Comparison of ENCODE assay signal across 10 cellular contexts in genomic region chr3:196774845-196775422, GRCh38. TPM values are rescaled to one million over a fixed set of nuclear protein-coding genes. Genes with fewer than 3 reads are reported as not detected.
DNase-seq lines count a peak whose midpoint lies in the region; ATAC-seq, FAIRE-seq and TF ChIP-seq lines count a peak whose summit lies in the region.
"Had no signal": no experiment of that assay in that cellular context is flagged by ENCODE, and none has a peak within 500 bp of the region (broad histone marks: within the 10 kb centered on the region; RNA-seq: fewer than 3 reads in every experiment).

No MANE protein-coding gene starts in this region.

- H3K36me3 Mint-ChIP-seq in stimulated activated naive CD8-positive, alpha-beta T cell treated with anti-CD3 and anti-CD28 coated beads, Interleukin-15, Interleukin-2, amounts not matched to agents 100 ng/mL and 50 ng/mL, for 24 hours (ENCODE audit: low read depth), result peaks cover 30% of the 10 kb centered on the region

- no peak for DNase-seq in stimulated activated naive CD8-positive, alpha-beta T cell treated with anti-CD3 and anti-CD28 coated beads, Interleukin-15, Interleukin-2, amounts not matched to agents 100 U/mL and 50 U/mL, for 24 hours
- no peak for DNase-seq in K562 (ENCODE audit: extremely low read depth in 1 of 4, low spot score in 3 of 4)
- peak; percentile 35 for DNase-seq in keratinocyte (ENCODE audit: low read depth, low spot score)
- no peak for DNase-seq in neuronal stem cell (ENCODE audit: low spot score)
- DNase-seq: NCI-H446; stimulated activated CD4-positive, alpha-beta T cell treated with anti-CD3 and anti-CD28 coated beads, Interleukin-12 subunit alpha, Interleukin-12 subunit beta, amount 100 ng/mL, for 4 hours had no signal

- H3K18ac ChIP-seq in neuronal stem cell (ENCODE audit: low read length), result no peak overlapping the region

- peaks cover 4% of the 10 kb centered on the region for H3K79me1 ChIP-seq in neuronal stem cell (ENCODE audit: low read depth, low read length)

- H3K9me3 Mint-ChIP-seq in stimulated activated naive CD8-positive, alpha-beta T cell treated with anti-CD3 and anti-CD28 coated beads, Interleukin-15, Interleukin-2, amounts not matched to agents 100 ng/mL and 50 ng/mL, for 24 hours, result peaks cover 2% of the 10 kb centered on the region

- no peak overlapping the region for H3K14ac ChIP-seq in neuronal stem cell (ENCODE audit: low read length)

- H3K4me3 Mint-ChIP-seq in stimulated activated naive CD8-positive, alpha-beta T cell treated with anti-CD3 and anti-CD28 coated beads, Interleukin-15, Interleukin-2, amounts not matched to agents 100 ng/mL and 50 ng/mL, for 24 hours, result no peak overlapping the region

- no peak for TF ChIP-seq CTCF in K562 (IDR thresholded peaks at IDR 0.05 in 2 of 3, conservative IDR thresholded peaks at IDR 0.05 in 1 of 3; ENCODE audit: insufficient read depth in 2 of 3, low read depth in 1 of 3, low read length in 3 of 3)
- TF ChIP-seq CTCF in keratinocyte (optimal IDR thresholded peaks at IDR 0.05 in 1 of 3, IDR thresholded peaks at IDR 0.05 in 1 of 3, conservative IDR thresholded peaks at IDR 0.05 in 1 of 3; ENCODE audit: extremely low read depth in 1 of 3, insufficient read depth in 2 of 3, low read length in 3 of 3), result no peak

- TF ChIP-seq EP300 in K562 (IDR thresholded peaks at IDR 0.05; ENCODE audit: low read length), result no peak

- no peaks in the 10 kb centered on the region for H3K9me1 ChIP-seq in K562 (ENCODE audit: control insufficient read depth, insufficient read depth, low read length)
- no peaks in the 10 kb centered on the region for H3K9me1 ChIP-seq in keratinocyte (ENCODE audit: control insufficient read depth, extremely low read depth, insufficient read depth, low read length)

- H3K27me3 Mint-ChIP-seq in stimulated activated naive CD8-positive, alpha-beta T cell treated with anti-CD3 and anti-CD28 coated beads, Interleukin-15, Interleukin-2, amounts not matched to agents 100 ng/mL and 50 ng/mL, for 24 hours, result no peaks in the 10 kb centered on the region

- no peak overlapping the region for H4K8ac ChIP-seq in neuronal stem cell (ENCODE audit: low read depth, low read length)

- H2BK120ac ChIP-seq in neuronal stem cell (ENCODE audit: low read depth, low read length), result no peak overlapping the region

- no peak for ATAC-seq in stimulated activated naive CD8-positive, alpha-beta T cell treated with anti-CD3 and anti-CD28 coated beads, Interleukin-15, Interleukin-2, amounts not matched to agents 100 U/mL and 50 U/mL, for 24 hours
- ATAC-seq in K562, result no peak
- ATAC-seq in HG03460 (IDR thresholded peaks at IDR 0.05; ENCODE audit: unreplicated experiment), result no peak
- ATAC-seq in HG02870 (IDR thresholded peaks at IDR 0.05; ENCODE audit: unreplicated experiment), result no peak
- no peak for ATAC-seq in GM19395 (IDR thresholded peaks at IDR 0.05; ENCODE audit: unreplicated experiment)

- H3K4ac ChIP-seq in neuronal stem cell (ENCODE audit: low read length), result no peak overlapping the region

- WGBS in K562 (ENCODE audit: insufficient coverage, low coverage, missing lambda C conversion rate), result 97% methylated on average over 6 of the region's 6 CpGs
- WGBS in neuronal stem cell (ENCODE audit: extremely low coverage in 2 of 2, insufficient read length in 2 of 2, insufficient replicate concordance in 1 of 2), 2 donors, result no CpG with 5 or more reads among the region's 6 CpGs

- H3K4me1 ChIP-seq in K562 (replicated peaks in 1 of 2; ENCODE audit: control insufficient read depth in 2 of 2, insufficient read depth in 2 of 2, low read length in 2 of 2) (no peaks in the 10 kb centered on the region), keratinocyte (ENCODE audit: control insufficient read depth, extremely low read depth, insufficient read depth, low read length) (peaks cover 41% of the 10 kb centered on the region), neuronal stem cell (ENCODE audit: control insufficient read depth in 2 of 2, insufficient read depth in 1 of 2, low read depth in 1 of 2, low read length in 2 of 2) (peaks cover 0 to 3% of the 10 kb centered on the region in 2 donors)

- CTCF ChIA-PET in K562 (lab: Yijun Ruan, JAX; ENCODE audit: low intra/inter-chr PET ratio), result no interaction called here

- FAIRE-seq in K562 (lab: Jason Lieb, UNC) (no peak), keratinocyte (lab: Jason Lieb, UNC) (no peak)

- POLR2A ChIA-PET in K562 (lab: Yijun Ruan, JAX), result no interaction called here

- no peak overlapping the region for H3K23ac ChIP-seq in neuronal stem cell (ENCODE audit: low read depth, low read length, poor library complexity)

- H2BK5ac ChIP-seq in neuronal stem cell (ENCODE audit: low read length), result no peak overlapping the region

- no peak overlapping the region for H2AK5ac ChIP-seq in neuronal stem cell (ENCODE audit: low read depth, low read length)

- H3K27ac ChIP-seq in K562 (ENCODE audit: extremely low read depth, low read depth, low read length), result no peak overlapping the region
- peak overlapping the region; percentile 83 for H3K27ac ChIP-seq in keratinocyte (ENCODE audit: control insufficient read depth, insufficient read depth, low read length)
- H3K27ac ChIP-seq in neuronal stem cell (replicated peaks; ENCODE audit: low read length), result no peak overlapping the region

- H3K4me3 ChIP-seq in K562 (no peak overlapping the region), keratinocyte (ENCODE audit: control insufficient read depth in 2 of 3, extremely low read depth in 1 of 3, insufficient read depth in 2 of 3, low read depth in 1 of 3, low read length in 3 of 3) (peak overlapping the region in 1 of 3 experiments; percentile 4), neuronal stem cell (ENCODE audit: low read length in 2 of 2) (no peak overlapping the region)

- peak overlapping the region; percentile 32 for H3K27ac Mint-ChIP-seq in stimulated activated naive CD8-positive, alpha-beta T cell treated with anti-CD3 and anti-CD28 coated beads, Interleukin-15, Interleukin-2, amounts not matched to agents 100 ng/mL and 50 ng/mL, for 24 hours

- peaks cover 75% of the 10 kb centered on the region for H3K4me1 Mint-ChIP-seq in stimulated activated naive CD8-positive, alpha-beta T cell treated with anti-CD3 and anti-CD28 coated beads, Interleukin-15, Interleukin-2, amounts not matched to agents 100 ng/mL and 50 ng/mL, for 24 hours (ENCODE audit: low read depth)

- H4K20me1 ChIP-seq in K562 (replicated peaks; ENCODE audit: control insufficient read depth, insufficient read depth, low read length) (no peaks in the 10 kb centered on the region), keratinocyte (ENCODE audit: control insufficient read depth, extremely low read depth, insufficient read depth, low read length) (peaks cover 2% of the 10 kb centered on the region)

- TF ChIP-seq RAD21 in K562 (CRISPR knock-in tag; conservative IDR thresholded peaks at IDR 0.05 in 1 of 2, IDR thresholded peaks at IDR 0.05 in 1 of 2), result no peak

- dilution Hi-C loops in keratinocyte (cut with MboI; ENCODE audit: extremely low pct_ligation_motif_present, low sequenced_read_pairs), result no loop called here

- TF ChIP-seq POLR2A in K562 (conservative IDR thresholded peaks at IDR 0.05), result no peak

- BruUV-seq in K562 (replicated peaks; lab: Mats Ljungman, UMichigan), result no TSS peak

- H2BK12ac ChIP-seq in neuronal stem cell (ENCODE audit: low read length), result no peak overlapping the region

- no peak overlapping the region for H3K4me2 ChIP-seq in K562 (ENCODE audit: insufficient read depth, low read length)
- H3K4me2 ChIP-seq in keratinocyte (ENCODE audit: control insufficient read depth, extremely low read depth, insufficient read depth, low read depth, low read length), result peak overlapping the region; percentile 74
- H3K4me2 ChIP-seq in neuronal stem cell (ENCODE audit: insufficient read depth, low read length, poor library complexity, severe bottlenecking), result no peak overlapping the region

- intact Hi-C loops in K562 (cut with micrococcal nuclease), result no loop called here

- H3K79me2 ChIP-seq in K562 (ENCODE audit: control insufficient read depth, insufficient read depth, low read length), result peaks cover 95% of the 10 kb centered on the region
- peaks cover 73% of the 10 kb centered on the region for H3K79me2 ChIP-seq in keratinocyte (ENCODE audit: control insufficient read depth, insufficient read depth, low read length)

- no peak overlapping the region for H4K91ac ChIP-seq in neuronal stem cell (ENCODE audit: low read depth, low read length, poor library complexity)

- H3K27me3 ChIP-seq in K562 (ENCODE audit: control insufficient read depth in 2 of 2, insufficient read depth in 2 of 2, low read length in 2 of 2), result no peaks in the 10 kb centered on the region
- H3K27me3 ChIP-seq in keratinocyte (ENCODE audit: control insufficient read depth, extremely low read depth, insufficient read depth, low read length), result no peaks in the 10 kb centered on the region
- H3K27me3 ChIP-seq in neuronal stem cell (ENCODE audit: control insufficient read depth in 3 of 3, insufficient read depth in 3 of 3, low read depth in 1 of 3, low read length in 3 of 3), result no peaks in the 10 kb centered on the region

- H3K36me3 ChIP-seq in K562 (ENCODE audit: control insufficient read depth, insufficient read depth, low read length), result peaks cover 22% of the 10 kb centered on the region; the same call in 2 of the 3 replicates
- H3K36me3 ChIP-seq in keratinocyte (ENCODE audit: control insufficient read depth in 2 of 2, extremely low read depth in 1 of 2, insufficient read depth in 2 of 2, low read length in 2 of 2), result peaks cover 0 to 6% of the 10 kb centered on the region in 2 experiments
- peaks cover 5 to 39% of the 10 kb centered on the region in 2 donors for H3K36me3 ChIP-seq in neuronal stem cell (replicated peaks in 1 of 2; ENCODE audit: control insufficient read depth in 2 of 2, insufficient read depth in 2 of 2, low read length in 2 of 2)

- H2AFZ ChIP-seq in K562 (ENCODE audit: low read depth, low read length) (no peak overlapping the region), keratinocyte (ENCODE audit: control insufficient read depth, low read length) (no peak overlapping the region), neuronal stem cell (ENCODE audit: low read length) (no peak overlapping the region)

- H2BK15ac ChIP-seq in neuronal stem cell (ENCODE audit: low read length), result no peak overlapping the region

- in situ Hi-C loops in K562 (cut with MboI), result no loop called here

- H3K9me3 ChIP-seq in K562 (replicated peaks; ENCODE audit: control insufficient read depth, insufficient read depth, low read depth, low read length) (peaks cover 10% of the 10 kb centered on the region), keratinocyte (ENCODE audit: control insufficient read depth, low read depth, low read length) (peaks cover 2% of the 10 kb centered on the region), neuronal stem cell (replicated peaks in 1 of 2; ENCODE audit: control insufficient read depth in 2 of 2, insufficient read depth in 1 of 2, low read depth in 1 of 2, low read length in 2 of 2) (peaks cover 6 to 19% of the 10 kb centered on the region in 2 donors)

- H3K9ac ChIP-seq in K562 (ENCODE audit: insufficient read depth in 1 of 2, low read depth in 2 of 2, low read length in 2 of 2), result no peak overlapping the region
- peak overlapping the region; percentile 24 for H3K9ac ChIP-seq in keratinocyte (ENCODE audit: control insufficient read depth, extremely low read depth, insufficient read depth, low read length)
- no peak overlapping the region for H3K9ac ChIP-seq in neuronal stem cell (ENCODE audit: low read depth, low read length, poor library complexity)

RNA-seq across cellular contexts. Expression of gene PAK2, which starts 35.3 kb away (rescaled TPM):
- 19.6 and 55.8 TPM in 2 replicates for total RNA-seq in K562 (2011; cell fraction: chromatin; rRNA removed; ENCODE audit: low replicate concordance)
- total RNA-seq in K562 (2011; cell fraction: nucleolus; rRNA removed), result 12.2 and 16.4 TPM in 2 replicates
- total RNA-seq in K562 (2011; cell fraction: nucleoplasm; rRNA removed), result 19.9 and 25.7 TPM in 2 replicates
- total RNA-seq in K562 (2014; rRNA removed), result 19.8 and 24.6 TPM in 2 replicates
- 35.9 and 39.9 TPM in 2 replicates for total RNA-seq in K562 (2014; rRNA removed; fragmentation: Illumina TruSeq; extraction: Trizol)
- 35.7 and 35.8 TPM in 2 replicates for total RNA-seq in K562 (2015; rRNA removed; fragmentation: Illumina TruSeq; extraction: Trizol)
- 72.4 and 72.7 TPM in 2 replicates for total RNA-seq in K562 (2021)
- polyA plus RNA-seq in K562 (2011; rRNA removed), result 56.4 and 61.8 TPM in 2 replicates
- 23.9 and 40.1 TPM in 2 replicates for polyA plus RNA-seq in K562 (2011; cell fraction: cytosol; rRNA removed)
- 11.1 and 11.9 TPM in 2 replicates for polyA plus RNA-seq in K562 (2011; cell fraction: nucleus; rRNA removed)
- polyA plus RNA-seq in K562 (2012), result 35.3 and 75.5 TPM in 2 replicates
- 58.7 and 68.4 TPM in 2 replicates for polyA plus RNA-seq in K562 (2014; fragmentation: Illumina TruSeq; extraction: Trizol)
- 10 to 100 TPM; 13.2 to 18.6 TPM for polyA plus RNA-seq in K562 (2014; fragmentation: Nextera tagmentation; extraction: Ambion mirVana)
- polyA plus RNA-seq in K562 (2014; rRNA removed), result 26.6 and 26.7 TPM in 2 replicates
- polyA minus RNA-seq in K562 (2011; rRNA and poly(A)+ RNA removed), result 183 and 200 TPM in 2 replicates
- 88.9 and 95.5 TPM in 2 replicates for polyA minus RNA-seq in K562 (2011; cell fraction: cytosol; rRNA and poly(A)+ RNA removed)
- 3.8 and 14.6 TPM in 2 replicates for polyA minus RNA-seq in K562 (2011; cell fraction: nucleus; rRNA and poly(A)+ RNA removed)
- polyA plus RNA-seq in keratinocyte, result 37.2 to 59.4 TPM (median 52.3 TPM) in 3 replicates
- 38.4 TPM for polyA plus RNA-seq in keratinocyte (2011; ENCODE audit: low read depth)
- 51.8 and 77.0 TPM in 2 replicates for polyA plus RNA-seq in keratinocyte (2011; cell fraction: cytosol; rRNA removed)
- polyA plus RNA-seq in keratinocyte (2011; cell fraction: nucleus; rRNA removed), result 51.8 and 58.4 TPM in 2 replicates
- 43.4 and 75.9 TPM in 2 replicates for polyA plus RNA-seq in keratinocyte (2012; ENCODE audit: low replicate concordance)
- polyA minus RNA-seq in keratinocyte, result 72.5 to 135 TPM (median 133 TPM) in 3 replicates
- polyA minus RNA-seq in keratinocyte (2011; cell fraction: cytosol; rRNA and poly(A)+ RNA removed), result 96.3 TPM
- polyA minus RNA-seq in keratinocyte (2011; cell fraction: nucleus; rRNA and poly(A)+ RNA removed), result 51.2 and 113 TPM in 2 replicates
- 42.9 TPM for polyA plus RNA-seq in neuronal stem cell (2013, experiment 1 of 2)
- polyA plus RNA-seq in neuronal stem cell (2013, experiment 2 of 2), result 43.9 TPM
